In the genomic region with DNA sequence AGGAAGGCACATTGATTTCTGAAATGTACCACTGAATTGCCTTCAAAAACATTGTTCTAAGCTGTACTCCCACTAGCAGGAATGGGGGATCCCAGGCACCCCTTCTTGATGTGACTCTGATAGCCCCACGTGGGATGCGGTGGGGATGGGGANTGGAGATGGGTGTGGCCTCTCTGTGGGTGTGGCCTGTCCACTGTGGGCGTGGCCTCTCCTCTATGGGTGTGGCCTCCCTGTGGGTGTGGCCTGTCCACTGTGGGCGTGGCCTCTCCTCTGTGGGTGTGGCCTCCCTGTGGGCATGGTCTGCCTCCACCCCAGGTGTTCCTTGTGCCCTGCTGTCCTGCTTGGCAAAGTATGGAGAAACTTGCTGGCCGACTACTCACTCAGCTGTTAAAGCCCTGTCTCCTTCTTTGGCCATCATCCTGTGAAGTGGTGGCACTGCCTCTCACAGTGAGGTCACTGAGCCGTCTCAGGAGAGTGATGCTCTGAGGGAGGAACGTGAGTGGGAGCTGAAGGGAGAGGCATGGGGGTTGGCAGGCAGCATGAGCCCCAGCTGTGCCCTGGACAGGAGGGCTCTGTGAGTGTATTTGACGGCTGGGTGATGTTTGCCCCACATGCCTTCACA, we compare ENCODE assay signal across 1 cellular context.
TF ChIP-seq lines count a peak whose summit lies in the region.

No MANE protein-coding gene starts in this region.

TF ChIP-seq in WTC11, 78 proteins besides CTCF, POLR2A, EP300 and RAD21 (continued from another document):
- TF ChIP-seq, protein P1, sequence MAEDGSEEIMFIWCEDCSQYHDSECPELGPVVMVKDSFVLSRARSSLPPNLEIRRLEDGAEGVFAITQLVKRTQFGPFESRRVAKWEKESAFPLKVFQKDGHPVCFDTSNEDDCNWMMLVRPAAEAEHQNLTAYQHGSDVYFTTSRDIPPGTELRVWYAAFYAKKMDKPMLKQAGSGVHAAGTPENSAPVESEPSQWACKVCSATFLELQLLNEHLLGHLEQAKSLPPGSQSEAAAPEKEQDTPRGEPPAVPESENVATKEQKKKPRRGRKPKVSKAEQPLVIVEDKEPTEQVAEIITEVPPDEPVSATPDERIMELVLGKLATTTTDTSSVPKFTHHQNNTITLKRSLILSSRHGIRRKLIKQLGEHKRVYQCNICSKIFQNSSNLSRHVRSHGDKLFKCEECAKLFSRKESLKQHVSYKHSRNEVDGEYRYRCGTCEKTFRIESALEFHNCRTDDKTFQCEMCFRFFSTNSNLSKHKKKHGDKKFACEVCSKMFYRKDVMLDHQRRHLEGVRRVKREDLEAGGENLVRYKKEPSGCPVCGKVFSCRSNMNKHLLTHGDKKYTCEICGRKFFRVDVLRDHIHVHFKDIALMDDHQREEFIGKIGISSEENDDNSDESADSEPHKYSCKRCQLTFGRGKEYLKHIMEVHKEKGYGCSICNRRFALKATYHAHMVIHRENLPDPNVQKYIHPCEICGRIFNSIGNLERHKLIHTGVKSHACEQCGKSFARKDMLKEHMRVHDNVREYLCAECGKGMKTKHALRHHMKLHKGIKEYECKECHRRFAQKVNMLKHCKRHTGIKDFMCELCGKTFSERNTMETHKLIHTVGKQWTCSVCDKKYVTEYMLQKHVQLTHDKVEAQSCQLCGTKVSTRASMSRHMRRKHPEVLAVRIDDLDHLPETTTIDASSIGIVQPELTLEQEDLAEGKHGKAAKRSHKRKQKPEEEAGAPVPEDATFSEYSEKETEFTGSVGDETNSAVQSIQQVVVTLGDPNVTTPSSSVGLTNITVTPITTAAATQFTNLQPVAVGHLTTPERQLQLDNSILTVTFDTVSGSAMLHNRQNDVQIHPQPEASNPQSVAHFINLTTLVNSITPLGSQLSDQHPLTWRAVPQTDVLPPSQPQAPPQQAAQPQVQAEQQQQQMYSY (CRISPR knock-in tag; IDR thresholded peaks at IDR 0.05) = no peak
- no peak for TF ChIP-seq NFYB (CRISPR knock-in tag; conservative IDR thresholded peaks at IDR 0.05; ENCODE audit: low read depth)
- TF ChIP-seq HMGA2 (CRISPR knock-in tag; IDR thresholded peaks at IDR 0.05) = no peak
- no peak for TF ChIP-seq ZNF138 (CRISPR knock-in tag; conservative IDR thresholded peaks at IDR 0.05)
- no peak for TF ChIP-seq SP1 (CRISPR knock-in tag; conservative IDR thresholded peaks at IDR 0.05)
- TF ChIP-seq KAT7 (CRISPR knock-in tag; IDR thresholded peaks at IDR 0.05; ENCODE audit: borderline replicate concordance) = no peak
- TF ChIP-seq ERG (CRISPR knock-in tag; IDR thresholded peaks at IDR 0.05) = no peak
- no peak for TF ChIP-seq ZNF532 (CRISPR knock-in tag; IDR thresholded peaks at IDR 0.05; ENCODE audit: borderline replicate concordance)
